In genomic region chr16:2981177-2981898, GRCh38 we compare ENCODE assay signal across 1 cellular context.
TF ChIP-seq lines count a peak whose summit lies in the region.

No MANE protein-coding gene starts in this region.

TF ChIP-seq in K562, 482 proteins besides CTCF, POLR2A, EP300 and RAD21 (continued from another document and continues in another):
- no peak for TF ChIP-seq HBP1 (CRISPR knock-in tag; IDR thresholded peaks at IDR 0.05)
- TF ChIP-seq CREB1 (IDR thresholded peaks at IDR 0.05), result 0 out of 2 replicates have a peak, but pooled peaks have one; percentile 14
- no peak for TF ChIP-seq CREB1 (CRISPR knock-in tag; IDR thresholded peaks at IDR 0.05)
- TF ChIP-seq ELF2 (CRISPR knock-in tag; IDR thresholded peaks at IDR 0.05), result no peak; the same call in 1 of the 2 replicates
- peak; percentile 87 for TF ChIP-seq ADNP (tag; IDR thresholded peaks at IDR 0.05)
- no peak for TF ChIP-seq ZNF197 (CRISPR knock-in tag; IDR thresholded peaks at IDR 0.05; ENCODE audit: low read depth)
- TF ChIP-seq ZNF75A (CRISPR knock-in tag; IDR thresholded peaks at IDR 0.05), result no peak
- no peak for TF ChIP-seq DLX4 (CRISPR knock-in tag; IDR thresholded peaks at IDR 0.05)
- no peak for TF ChIP-seq ZBTB33 (CRISPR knock-in tag; IDR thresholded peaks at IDR 0.05)
- TF ChIP-seq MLLT1 (IDR thresholded peaks at IDR 0.05), result peak in 1 of 2 experiments; percentile 62; a peak in 1 of 4 replicates
- TF ChIP-seq MTA3 (IDR thresholded peaks at IDR 0.05; ENCODE audit: borderline replicate concordance), result no peak
- TF ChIP-seq SMARCA5 (IDR thresholded peaks at IDR 0.05), result peak; percentile 96
- TF ChIP-seq ARID1B (IDR thresholded peaks at IDR 0.05), result peak; percentile 64; the same call in 1 of the 2 replicates
- no peak for TF ChIP-seq ZNF449 (CRISPR knock-in tag; IDR thresholded peaks at IDR 0.05)
- TF ChIP-seq ZBTB49 (CRISPR knock-in tag; IDR thresholded peaks at IDR 0.05; ENCODE audit: borderline replicate concordance), result no peak
- no peak for TF ChIP-seq ATF4 (CRISPR knock-in tag; IDR thresholded peaks at IDR 0.05)
- 0 out of 2 replicates have a peak, but pooled peaks have one; percentile 19 for TF ChIP-seq ZBTB40 (IDR thresholded peaks at IDR 0.05)
- TF ChIP-seq ZBTB40 (CRISPR knock-in tag; IDR thresholded peaks at IDR 0.05), result no peak
- no peak for TF ChIP-seq RFX5 (IDR thresholded peaks at IDR 0.05; ENCODE audit: low read depth, low read length)
- peak in 1 of 2 experiments; percentile 60; a peak in 2 of 4 replicates for TF ChIP-seq ARNT (IDR thresholded peaks at IDR 0.05)
- TF ChIP-seq ZNF699 (CRISPR knock-in tag; IDR thresholded peaks at IDR 0.05; ENCODE audit: insufficient replicate concordance), result no peak
- TF ChIP-seq TAL1 (IDR thresholded peaks at IDR 0.05), result peak; percentile 9; the same call in 1 of the 2 replicates
- TF ChIP-seq ILK (tag; IDR thresholded peaks at IDR 0.05; ENCODE audit: borderline replicate concordance, low read depth), result no peak
- TF ChIP-seq ZBTB43 (CRISPR knock-in tag; IDR thresholded peaks at IDR 0.05), result no peak
- TF ChIP-seq ZNF395 (CRISPR knock-in tag; IDR thresholded peaks at IDR 0.05), result no peak; the same call in 1 of the 2 replicates
- TF ChIP-seq E2F6 (IDR thresholded peaks at IDR 0.05; ENCODE audit: borderline replicate concordance in 1 of 2, extremely low read depth in 1 of 2, insufficient read depth in 1 of 2, insufficient read length in 1 of 2, low read depth in 1 of 2, low read length in 1 of 2, poor library complexity in 1 of 2, severe bottlenecking in 1 of 2), result no peak
- no peak for TF ChIP-seq CEBPB (tag; IDR thresholded peaks at IDR 0.05)
- no peak; the same call in 1 of the 2 replicates for TF ChIP-seq HMBOX1 (IDR thresholded peaks at IDR 0.05)
- TF ChIP-seq TRIM28 (IDR thresholded peaks at IDR 0.05), result peak; percentile 94
